In the genomic region with DNA sequence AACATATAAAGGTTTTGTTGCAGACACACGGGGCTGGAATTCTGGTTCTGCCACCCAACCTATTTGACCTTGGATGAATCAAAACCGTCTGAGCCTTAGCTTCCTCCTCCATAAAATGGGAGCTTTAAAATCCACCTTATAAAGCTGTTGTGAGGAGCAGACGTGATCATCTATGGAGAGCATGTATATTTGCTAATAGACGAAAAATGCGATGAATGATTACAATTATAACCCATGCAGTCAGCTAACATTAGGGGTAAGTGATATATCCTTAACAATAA, we compare ENCODE assay signal across 8 cellular contexts. TPM values are rescaled to one million over a fixed set of nuclear protein-coding genes. Genes with fewer than 3 reads are reported as not detected.
DNase-seq lines count a peak whose midpoint lies in the region; ATAC-seq and TF ChIP-seq lines count a peak whose summit lies in the region.

No MANE protein-coding gene starts in this region.

- H3K4me1 ChIP-seq in right lobe of liver = peaks cover 0 to 26% (median 6%) of the 10 kb centered on the region in 4 donors

- no peak for DNase-seq in activated naive CD4-positive, alpha-beta T cell (lab: John Stamatoyannopoulos, UW)
- no peak for DNase-seq in activated naive CD8-positive, alpha-beta T cell treated with anti-CD3 and anti-CD28 coated beads, Interleukin-2, amount 50 U/mL, for 24 hours
- DNase-seq in right lobe of liver = no peak
- no peak for DNase-seq in type B pancreatic cell (ENCODE audit: extremely low spot score, unreplicated experiment)
- no peak for DNase-seq in activated CD4-positive, CD25-positive, alpha-beta regulatory T cell (lab: John Stamatoyannopoulos, UW)
- no peak for DNase-seq in activated CD4-positive, CD25-positive, alpha-beta regulatory T cell treated with anti-CD3 and anti-CD28 coated beads, Interleukin-2, amount 50 U/mL, for 72 hours

- no peaks in the 10 kb centered on the region for H3K9me3 ChIP-seq in right lobe of liver

- TF ChIP-seq POLR2A in right lobe of liver (IDR thresholded peaks at IDR 0.05) = no peak

- peak overlapping the region; percentile 80 to 97 (median 94) for H3K4me3 ChIP-seq in right lobe of liver

- H3K27me3 Mint-ChIP-seq in activated naive CD4-positive, alpha-beta T cell treated with anti-CD3 and anti-CD28 coated beads, Interleukin-2, amount 50 U/mL, for 24 hours = no peaks in the 10 kb centered on the region
- peaks cover 2% of the 10 kb centered on the region for H3K27me3 Mint-ChIP-seq in activated naive CD8-positive, alpha-beta T cell treated with anti-CD3 and anti-CD28 coated beads, Interleukin-2, amount 50 U/mL, for 24 hours
- H3K27me3 Mint-ChIP-seq in type B pancreatic cell = no peaks in the 10 kb centered on the region

- H3K27ac ChIP-seq in right lobe of liver = peak overlapping the region; percentile 95 to 99 (median 98)

- H3K27ac Mint-ChIP-seq in activated naive CD4-positive, alpha-beta T cell treated with anti-CD3 and anti-CD28 coated beads, Interleukin-2, amount 50 U/mL, for 24 hours = peak overlapping the region; percentile 98
- H3K27ac Mint-ChIP-seq in activated naive CD8-positive, alpha-beta T cell treated with anti-CD3 and anti-CD28 coated beads, Interleukin-2, amount 50 U/mL, for 24 hours = peak overlapping the region; percentile 97
- H3K27ac Mint-ChIP-seq in type B pancreatic cell = peak overlapping the region; percentile 97

- ATAC-seq in activated naive CD8-positive, alpha-beta T cell treated with anti-CD3 and anti-CD28 coated beads, Interleukin-2, amount 50 U/mL, for 24 hours = no peak
- ATAC-seq in right lobe of liver = no peak
- no peak for ATAC-seq in GM18502 (IDR thresholded peaks at IDR 0.05; ENCODE audit: poor library complexity, unreplicated experiment)

- no peaks in the 10 kb centered on the region for H3K9me3 Mint-ChIP-seq in activated naive CD4-positive, alpha-beta T cell treated with anti-CD3 and anti-CD28 coated beads, Interleukin-2, amount 50 U/mL, for 24 hours
- no peaks in the 10 kb centered on the region for H3K9me3 Mint-ChIP-seq in activated naive CD8-positive, alpha-beta T cell treated with anti-CD3 and anti-CD28 coated beads, Interleukin-2, amount 50 U/mL, for 24 hours
- no peaks in the 10 kb centered on the region for H3K9me3 Mint-ChIP-seq in type B pancreatic cell

- H3K4me1 Mint-ChIP-seq in activated naive CD4-positive, alpha-beta T cell treated with anti-CD3 and anti-CD28 coated beads, Interleukin-2, amount 50 U/mL, for 24 hours = peaks cover 34% of the 10 kb centered on the region
- peaks cover 38% of the 10 kb centered on the region for H3K4me1 Mint-ChIP-seq in activated naive CD8-positive, alpha-beta T cell treated with anti-CD3 and anti-CD28 coated beads, Interleukin-2, amount 50 U/mL, for 24 hours
- peaks cover 10% of the 10 kb centered on the region for H3K4me1 Mint-ChIP-seq in type B pancreatic cell (ENCODE audit: unreplicated experiment)

- peak overlapping the region; percentile 97 for H3K4me3 Mint-ChIP-seq in activated naive CD4-positive, alpha-beta T cell treated with anti-CD3 and anti-CD28 coated beads, Interleukin-2, amount 50 U/mL, for 24 hours
- peak overlapping the region; percentile 93 for H3K4me3 Mint-ChIP-seq in activated naive CD8-positive, alpha-beta T cell treated with anti-CD3 and anti-CD28 coated beads, Interleukin-2, amount 50 U/mL, for 24 hours
- peak overlapping the region; percentile 94 for H3K4me3 Mint-ChIP-seq in type B pancreatic cell

- no peak for TF ChIP-seq CTCF in right lobe of liver (IDR thresholded peaks at IDR 0.05)
- no peak for TF ChIP-seq CTCF in type B pancreatic cell (conservative IDR thresholded peaks at IDR 0.05)

- 36% methylated on average over 5 of the region's 5 CpGs for WGBS in right lobe of liver (ENCODE audit: insufficient coverage, low coverage, low lambda C conversion rate, missing lambda C conversion rate)

- no peaks in the 10 kb centered on the region for H3K27me3 ChIP-seq in right lobe of liver

- H3K36me3 ChIP-seq in right lobe of liver = no peaks in the 10 kb centered on the region

- peaks cover 16% of the 10 kb centered on the region for H3K36me3 Mint-ChIP-seq in activated naive CD4-positive, alpha-beta T cell treated with anti-CD3 and anti-CD28 coated beads, Interleukin-2, amount 50 U/mL, for 24 hours
- peaks cover 46% of the 10 kb centered on the region for H3K36me3 Mint-ChIP-seq in activated naive CD8-positive, alpha-beta T cell treated with anti-CD3 and anti-CD28 coated beads, Interleukin-2, amount 50 U/mL, for 24 hours (ENCODE audit: low read depth)
- no peaks in the 10 kb centered on the region for H3K36me3 Mint-ChIP-seq in type B pancreatic cell

- intact Hi-C loops in right lobe of liver (cut with DNase I) = no loop called here

RNA-seq across cellular contexts. Expression of a gene that starts 0.6 kb away (rescaled TPM):
- total RNA-seq in right lobe of liver (10 to 100 TPM; 14.6 to 20.8 (median 19.0) TPM), type B pancreatic cell (ENCODE audit: low replicate concordance) (47.5 and 51.8 TPM in 2 replicates)
